24 cellular contexts compared by ENCODE assay signal in the genomic region with DNA sequence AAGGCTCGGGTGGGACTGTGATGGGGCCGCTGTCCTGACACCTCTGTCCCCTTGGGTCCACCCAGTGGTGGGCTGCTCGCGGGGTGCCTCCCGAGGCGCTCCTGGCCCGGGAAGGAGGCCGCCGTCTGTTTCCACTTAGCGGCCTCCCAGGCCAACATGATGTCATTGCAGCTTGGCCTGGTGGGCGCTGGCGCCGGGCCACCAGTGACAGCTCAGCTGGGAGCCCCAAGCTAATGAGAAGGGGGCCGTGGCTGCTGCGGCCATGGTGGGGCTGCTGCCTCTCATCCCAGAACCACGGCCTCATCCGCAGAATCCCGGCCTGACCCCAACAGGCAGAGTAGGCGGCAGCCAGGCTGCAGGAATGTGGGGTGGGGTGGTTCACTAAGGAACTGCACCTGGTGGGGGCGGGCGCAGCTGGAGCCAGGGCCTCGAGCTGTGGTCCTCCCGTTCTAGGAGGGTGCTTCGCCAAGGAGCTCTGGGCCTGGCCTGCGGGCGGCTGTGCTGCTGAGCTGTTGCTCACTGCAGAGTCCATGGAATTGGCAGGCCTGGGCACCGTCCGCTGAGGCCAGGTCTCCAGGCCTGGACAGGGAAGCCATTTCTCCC.
A peak's percentile ranks its signal among the peaks of the same experiment; 100 is the strongest.
DNase-seq lines count a peak whose midpoint lies in the region; ATAC-seq and TF ChIP-seq lines count a peak whose summit lies in the region.
"Had no signal": no experiment of that assay in that cellular context is flagged by ENCODE, and none has a peak within 500 bp of the region (broad histone marks: within the 10 kb centered on the region; RNA-seq: fewer than 3 reads in every experiment).

No MANE protein-coding gene starts in this region.

- H3K4me3 ChIP-seq in fibroblast of the aortic adventitia (ENCODE audit: low read depth, low read length), result no peak overlapping the region
- no peak overlapping the region for H3K4me3 ChIP-seq in lower lobe of right lung
- H3K4me3 ChIP-seq in SJCRH30, result no peak overlapping the region
- H3K4me3 ChIP-seq: HAP-1, spleen, suprapubic skin had no signal

- no peak overlapping the region for H3K27ac Mint-ChIP-seq in MCF 10A (ENCODE audit: low read depth, unreplicated experiment)
- H3K27ac Mint-ChIP-seq in T-helper 17 cell, result no peak overlapping the region
- H3K27ac Mint-ChIP-seq: activated B cell treated with CpG ODN at 0.5 μM for 24 hours; activated CD8-positive, alpha-beta T cell treated with anti-CD3 and anti-CD28 coated beads, Interleukin-2, amount 10 ng/mL, durations not matched to agents 7 days and 5 days; activated naive CD8-positive, alpha-beta T cell treated with anti-CD3 and anti-CD28 coated beads, Interleukin-2, amount 10 ng/mL, durations not matched to agents 7 days and 5 days; brain; dendritic cell treated with granulocyte-macrophage colony-stimulating factor and Interleukin-4, amounts not matched to agents 40 ng/mL and 50 ng/mL, for 4 days; progenitor cell of endocrine pancreas had no signal

- TF ChIP-seq CTCF in fibroblast of the aortic adventitia (IDR thresholded peaks at IDR 0.05; ENCODE audit: insufficient read depth, low read length) (no peak), lower lobe of right lung (IDR thresholded peaks at IDR 0.05) (no peak), MCF 10A (IDR thresholded peaks at IDR 0.05; ENCODE audit: unreplicated experiment) (no peak)

- no TSS peak for BruUV-seq in MCF 10A (replicated peaks; lab: Mats Ljungman, UMichigan)

- intact Hi-C loops in Right ventricle myocardium inferior (cut with DNase I), result no loop called here
- intact Hi-C loops in cardiac septum (cut with DNase I), result no loop called here
- intact Hi-C loops in lower lobe of right lung (cut with DNase I), result no loop called here
- intact Hi-C loops in MCF 10A (cut with micrococcal nuclease), result no loop called here

- peaks cover 27% of the 10 kb centered on the region for H3K9me3 Mint-ChIP-seq in MCF 10A (ENCODE audit: unreplicated experiment)
- H3K9me3 Mint-ChIP-seq: activated naive CD8-positive, alpha-beta T cell treated with anti-CD3 and anti-CD28 coated beads, Interleukin-2, amount 10 ng/mL, durations not matched to agents 7 days and 5 days had no signal

- H3K9me3 ChIP-seq in lower lobe of right lung (no peaks in the 10 kb centered on the region), T-helper 17 cell (ENCODE audit: control insufficient read depth, low read length, poor library complexity, severe bottlenecking) (no peaks in the 10 kb centered on the region), SJCRH30 (replicated peaks) (peaks cover 7% of the 10 kb centered on the region; the same call in 1 of the 2 replicates)
- H3K9me3 ChIP-seq: HAP-1, suprapubic skin had no signal

- no peak overlapping the region for H3K27ac ChIP-seq in lower lobe of right lung
- H3K27ac ChIP-seq in SJCRH30, result no peak overlapping the region
- H3K27ac ChIP-seq: HL-60, spleen, suprapubic skin had no signal

- H3K4me1 ChIP-seq in lower lobe of right lung (no peaks in the 10 kb centered on the region), SJCRH30 (no peaks in the 10 kb centered on the region)
- H3K4me1 ChIP-seq: HAP-1, spleen, suprapubic skin had no signal

- peak; percentile 51 for ATAC-seq in Right ventricle myocardium inferior
- ATAC-seq in lower lobe of right lung, result no peak
- ATAC-seq in T-helper 17 cell, result no peak
- ATAC-seq: activated CD8-positive, alpha-beta T cell treated with anti-CD3 and anti-CD28 coated beads, Interleukin-2, amount 10 ng/mL, durations not matched to agents 7 days and 5 days had no signal

- POLR2A ChIA-PET in MCF 10A (lab: Yijun Ruan, JAX), result no interaction called here

- H3K4me1 Mint-ChIP-seq in MCF 10A (ENCODE audit: insufficient read depth, unreplicated experiment), result peaks cover 6% of the 10 kb centered on the region
- no peaks in the 10 kb centered on the region for H3K4me1 Mint-ChIP-seq in T-helper 17 cell
- H3K4me1 Mint-ChIP-seq: activated B cell treated with CpG ODN at 0.5 μM for 24 hours; activated naive CD8-positive, alpha-beta T cell treated with anti-CD3 and anti-CD28 coated beads, Interleukin-2, amount 10 ng/mL, durations not matched to agents 7 days and 5 days; CD14-positive monocyte; naive B cell had no signal

- no peak overlapping the region for H3K4me3 Mint-ChIP-seq in MCF 10A (ENCODE audit: unreplicated experiment)
- no peak overlapping the region for H3K4me3 Mint-ChIP-seq in T-helper 17 cell
- H3K4me3 Mint-ChIP-seq: activated B cell treated with CpG ODN at 0.5 μM for 24 hours; activated CD8-positive, alpha-beta T cell treated with anti-CD3 and anti-CD28 coated beads, Interleukin-2, amount 10 ng/mL, durations not matched to agents 7 days and 5 days; activated naive CD8-positive, alpha-beta T cell treated with anti-CD3 and anti-CD28 coated beads, Interleukin-2, amount 10 ng/mL, durations not matched to agents 7 days and 5 days; brain; CD14-positive monocyte; dendritic cell treated with granulocyte-macrophage colony-stimulating factor and Interleukin-4, amounts not matched to agents 40 ng/mL and 50 ng/mL, for 4 days; naive B cell had no signal

- H3K27me3 ChIP-seq in lower lobe of right lung (ENCODE audit: low read depth) (no peaks in the 10 kb centered on the region), SJCRH30 (peaks cover 6% of the 10 kb centered on the region; the same call in 1 of the 2 replicates)

- DNase-seq in Right ventricle myocardium inferior (ENCODE audit: missing footprints) (peak; percentile 61), cardiac septum (ENCODE audit: low spot score) (no peak), fibroblast of the aortic adventitia (ENCODE audit: low read depth) (peak; percentile 59), lower lobe of right lung (peak; percentile 46), MCF 10A (ENCODE audit: unreplicated experiment) (no peak), hippocampal formation (lab: John Stamatoyannopoulos, UW) (no peak), T-helper 17 cell (no peak), SJCRH30 (no peak)
- DNase-seq: activated B cell treated with CpG ODN at 0.5 μM for 24 hours; activated CD8-positive, alpha-beta T cell treated with anti-CD3 and anti-CD28 coated beads, Interleukin-2, amount 10 ng/mL, durations not matched to agents 7 days and 5 days; activated naive CD8-positive, alpha-beta T cell treated with anti-CD3 and anti-CD28 coated beads, Interleukin-2, amount 10 ng/mL, durations not matched to agents 7 days and 5 days; DMS53; naive B cell; NCI-H2029; NCI-H526; SHP77 treated with DMSO at 0.1 percent for 48 hours; spleen had no signal

- H3K27me3 Mint-ChIP-seq in MCF 10A (ENCODE audit: insufficient read depth, unreplicated experiment) (peaks cover 9% of the 10 kb centered on the region), T-helper 17 cell (peaks cover 27% of the 10 kb centered on the region)
- H3K27me3 Mint-ChIP-seq: activated naive CD8-positive, alpha-beta T cell treated with anti-CD3 and anti-CD28 coated beads, Interleukin-2, amount 10 ng/mL, durations not matched to agents 7 days and 5 days had no signal

- CTCF ChIA-PET in MCF 10A (lab: Yijun Ruan, JAX), result interaction anchor here (0.6 kb wide), 1 partner anchor 14 kb away, joined by 3 read pairs; no protein-coding TSS in a partner anchor

- H3K36me3 ChIP-seq in lower lobe of right lung (no peaks in the 10 kb centered on the region), SJCRH30 (no peaks in the 10 kb centered on the region)
- H3K36me3 ChIP-seq: HAP-1, spleen, suprapubic skin had no signal

- H3K36me3 Mint-ChIP-seq in MCF 10A (ENCODE audit: insufficient read depth, unreplicated experiment), result no peaks in the 10 kb centered on the region
- H3K36me3 Mint-ChIP-seq in T-helper 17 cell (ENCODE audit: low read depth), result no peaks in the 10 kb centered on the region
- H3K36me3 Mint-ChIP-seq: activated naive CD8-positive, alpha-beta T cell treated with anti-CD3 and anti-CD28 coated beads, Interleukin-2, amount 10 ng/mL, durations not matched to agents 7 days and 5 days; CD14-positive monocyte had no signal

Comparison
In these comparisons a context has a peak if more than half of its experiments do, and no peak if none do; other contexts are left out.
1. DNase-seq: peak in Right ventricle myocardium inferior (single experiment), fibroblast of the aortic adventitia (single experiment) and lower lobe of right lung (single experiment); none in cardiac septum (single experiment), MCF 10A (single experiment), hippocampal formation (0 of 2), T-helper 17 cell (0 of 3) and SJCRH30 (0 of 2).